Comparison of ENCODE assay signal across 21 cellular contexts in genomic region chr6:139114741-139115140, GRCh38. TPM values are rescaled to one million over a fixed set of nuclear protein-coding genes. Genes with fewer than 3 reads are reported as not detected.
DNase-seq lines count a peak whose midpoint lies in the region; ATAC-seq lines count a peak whose summit lies in the region.
"Had no signal": no experiment of that assay in that cellular context is flagged by ENCODE, and none has a peak within 500 bp of the region (broad histone marks: within the 10 kb centered on the region; RNA-seq: fewer than 3 reads in every experiment).

No MANE protein-coding gene starts in this region.

- H3K4me3 ChIP-seq in BLaER1 treated with 17β-estradiol and CSF1 and Interleukin-3, amounts not matched to agents 10 nM and 100 nM: no peak overlapping the region
- no peak overlapping the region for H3K4me3 ChIP-seq in SJCRH30
- H3K4me3 ChIP-seq: cardiac muscle cell, ovary, testis had no signal

- peaks cover 18 to 23% (median 19%) of the 10 kb centered on the region in 11 experiments for H3K9me3 ChIP-seq in BLaER1 treated with 17β-estradiol and CSF1 and Interleukin-3, amounts not matched to agents 10 nM and 100 nM (replicated peaks in 1 of 11)
- peaks cover 8% of the 10 kb centered on the region for H3K9me3 ChIP-seq in SJCRH30 (replicated peaks)
- H3K9me3 ChIP-seq: Caco-2, ovary, testis had no signal

- peaks cover 0 to 14% (median 6%) of the 10 kb centered on the region in 10 experiments; a peak in 10 of 20 replicates for H3K4me1 ChIP-seq in BLaER1 treated with 17β-estradiol and CSF1 and Interleukin-3, amounts not matched to agents 10 nM and 100 nM
- peaks cover 31% of the 10 kb centered on the region for H3K4me1 ChIP-seq in SJCRH30
- H3K4me1 ChIP-seq: Caco-2, testis had no signal

- H3K27ac ChIP-seq in BLaER1 treated with 17β-estradiol and CSF1 and Interleukin-3, amounts not matched to agents 10 nM and 100 nM: no peak overlapping the region; a peak in 1 of 22 replicates
- peak overlapping the region; percentile 25 for H3K27ac ChIP-seq in SJCRH30
- H3K27ac ChIP-seq: cardiac muscle cell, ovary, testis had no signal

- DNase-seq in DMS153 treated with DMSO at 0.1 percent for 48 hours (lab: John Stamatoyannopoulos, UW; ENCODE audit: unreplicated experiment) (peak; percentile 40), NCI-H146 treated with DMSO at 0.1 percent for 48 hours (lab: John Stamatoyannopoulos, UW; ENCODE audit: unreplicated experiment) (peak; percentile 96), SJCRH30 (peak; percentile 82 to 89), iPS-NIHi7 (ENCODE audit: extremely low spot score) (no peak), AG20443 (ENCODE audit: low spot score) (no peak), D341Med (ENCODE audit: low spot score) (no peak)
- DNase-seq: activated CD4-positive, alpha-beta T cell treated with anti-CD3 and anti-CD28 coated beads for 36 hours; activated effector memory CD4-positive, alpha-beta T cell treated with Interleukin-2 at 50 U/mL for 16 hours; Caco-2; dermis blood vessel endothelial cell; GF-D8; H7; natural killer cell; NCI-H2029; ovary; testis had no signal

- H4K20me1 ChIP-seq in BLaER1 treated with 17β-estradiol and CSF1 and Interleukin-3, amounts not matched to agents 10 nM and 100 nM: no peaks in the 10 kb centered on the region

- H3K36me3 ChIP-seq in BLaER1 treated with 17β-estradiol and CSF1 and Interleukin-3, amounts not matched to agents 10 nM and 100 nM: peaks cover 0 to 2% (median 0%) of the 10 kb centered on the region in 11 experiments; a peak in 1 of 22 replicates
- no peaks in the 10 kb centered on the region for H3K36me3 ChIP-seq in SJCRH30
- H3K36me3 ChIP-seq: cardiac muscle cell, ovary had no signal

- no peak overlapping the region for H3K9ac ChIP-seq in BLaER1 treated with 17β-estradiol and CSF1 and Interleukin-3, amounts not matched to agents 10 nM and 100 nM

- peak overlapping the region in 7 of 11 experiments; percentile 12 to 48 (median 40); a peak in 12 of 22 replicates for H3K4me2 ChIP-seq in BLaER1 treated with 17β-estradiol and CSF1 and Interleukin-3, amounts not matched to agents 10 nM and 100 nM

- ATAC-seq in HG02885 (IDR thresholded peaks at IDR 0.05; ENCODE audit: poor library complexity, unreplicated experiment): no peak
- ATAC-seq: activated CD4-positive, alpha-beta T cell treated with anti-CD3 and anti-CD28 coated beads for 36 hours; natural killer cell; sciatic nerve; stimulated activated effector memory CD8-positive, alpha-beta T cell treated with anti-CD3 and anti-CD28 coated beads, Interleukin-12 subunit alpha, Interleukin-12 subunit beta, amount 100 ng/mL, for 72 hours had no signal

- H3K27me3 ChIP-seq in BLaER1 treated with 17β-estradiol and CSF1 and Interleukin-3, amounts not matched to agents 10 nM and 100 nM: no peaks in the 10 kb centered on the region
- H3K27me3 ChIP-seq in SJCRH30: no peaks in the 10 kb centered on the region
- H3K27me3 ChIP-seq: cardiac muscle cell, ovary, testis had no signal

RNA-seq across cellular contexts. Expression of gene HECA, which starts 20.1 kb away (rescaled TPM):
- total RNA-seq in SJCRH30 (2014; rRNA removed; shearing (Covaris generic)): 24.2 and 24.3 TPM in 2 replicates

Comparison
In these comparisons a context has a peak if more than half of its experiments do, and no peak if none do; other contexts are left out.
1. DNase-seq: peak in DMS153 treated with DMSO at 0.1 percent for 48 hours (single experiment), NCI-H146 treated with DMSO at 0.1 percent for 48 hours (single experiment) and SJCRH30 (2 of 2); none in iPS-NIHi7 (single experiment), AG20443 (single experiment) and D341Med (single experiment).